14 cellular contexts compared by ENCODE assay signal in the genomic region with DNA sequence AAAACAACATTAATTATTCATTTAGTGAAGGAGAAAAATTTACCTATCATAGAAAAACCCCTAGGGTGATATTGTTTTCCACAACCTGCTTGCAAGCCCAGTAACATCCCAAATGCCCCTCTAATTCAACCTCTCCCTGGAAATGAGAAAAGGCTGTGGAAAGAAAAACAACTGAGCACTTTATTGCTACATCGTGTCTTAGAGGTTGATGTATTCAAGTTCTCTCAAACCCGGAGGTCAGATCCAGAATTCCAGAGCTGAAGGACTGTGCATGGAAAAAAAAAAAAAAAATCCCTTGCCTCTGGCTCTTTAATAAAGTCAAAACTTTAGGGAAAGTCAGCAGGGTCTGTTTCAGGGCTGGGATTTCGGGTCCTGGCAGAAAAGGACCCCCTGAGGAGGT.
"Had no signal": no experiment of that assay in that cellular context is flagged by ENCODE, and none has a peak within 500 bp of the region (broad histone marks: within the 10 kb centered on the region; RNA-seq: fewer than 3 reads in every experiment).

No MANE protein-coding gene starts in this region.

- DNase-seq: activated CD4-positive, alpha-beta T cell treated with anti-CD3 and anti-CD28 coated beads for 1 hour; activated gamma-delta T cell; adrenal gland; erythroblast; immature natural killer cell; pancreas; stimulated activated CD4-positive, alpha-beta T cell treated with anti-CD3 and anti-CD28 coated beads, Interleukin-1b, Interleukin-23, amount 100 ng/mL, for 48 hours; stimulated activated CD8-positive, alpha-beta memory T cell treated with anti-CD3 and anti-CD28 coated beads, Interleukin-4, amount 100 ng/mL, for 48 hours; stimulated activated naive CD4-positive, alpha-beta T cell; WERI-Rb-1 had no signal

- H3K27ac ChIP-seq: SK-N-MC, WERI-Rb-1 had no signal

- H3K36me3 ChIP-seq: adrenal gland, WERI-Rb-1 had no signal

- H3K4me3 ChIP-seq: adrenal gland, lung, pancreas, SK-N-MC had no signal

- H3K4me1 Mint-ChIP-seq: immature natural killer cell had no signal

- H3K27ac Mint-ChIP-seq: activated naive CD4-positive, alpha-beta T cell treated with anti-CD3 and anti-CD28 coated beads, Interleukin-2, amount 50 U/mL, for 72 hours; immature natural killer cell had no signal

- H3K4me3 Mint-ChIP-seq: immature natural killer cell, neural crest cell had no signal

- H3K9me3 ChIP-seq: adrenal gland, pancreas had no signal

- ATAC-seq: activated naive CD4-positive, alpha-beta T cell treated with anti-CD3 and anti-CD28 coated beads, Interleukin-2, amount 50 U/mL, for 72 hours; pancreas had no signal

- H3K27me3 ChIP-seq: adrenal gland, pancreas had no signal

- H3K36me3 Mint-ChIP-seq: activated naive CD4-positive, alpha-beta T cell treated with anti-CD3 and anti-CD28 coated beads, Interleukin-2, amount 50 U/mL, for 72 hours; immature natural killer cell had no signal

- H3K9me3 Mint-ChIP-seq: neural crest cell had no signal
